ENCODE assay signal across 17 cellular contexts in genomic region chr12:13701502-13701901, GRCh38.
"Had no signal": no experiment of that assay in that cellular context is flagged by ENCODE, and none has a peak within 500 bp of the region (broad histone marks: within the 10 kb centered on the region; RNA-seq: fewer than 3 reads in every experiment).

No MANE protein-coding gene starts in this region.

- H3K27me3 Mint-ChIP-seq: dendritic cell treated with granulocyte-macrophage colony-stimulating factor and Interleukin-4, amounts not matched to agents 40 ng/mL and 50 ng/mL, for 4 days had no signal

- H3K27ac ChIP-seq: colonic mucosa, esophagus muscularis mucosa, foreskin keratinocyte, gastroesophageal sphincter, heart left ventricle, hepatocyte, left lung, lower lobe of right lung had no signal

- H3K9me3 Mint-ChIP-seq: dendritic cell treated with granulocyte-macrophage colony-stimulating factor and Interleukin-4, amounts not matched to agents 40 ng/mL and 50 ng/mL, for 4 days had no signal

- H3K4me1 ChIP-seq: colonic mucosa, esophagus muscularis mucosa, foreskin keratinocyte, gastroesophageal sphincter, heart left ventricle, left lung, lower lobe of right lung had no signal

- DNase-seq: colonic mucosa; cortex of kidney; effector CD4-positive, alpha-beta T cell; effector memory CD4-positive, alpha-beta T cell; foreskin keratinocyte; heart left ventricle; hypothalamus; left cardiac atrium; left lung; left ventricle myocardium superior; lower lobe of right lung; mesendoderm; midbrain had no signal

- H3K4me3 Mint-ChIP-seq: dendritic cell treated with granulocyte-macrophage colony-stimulating factor and Interleukin-4, amounts not matched to agents 40 ng/mL and 50 ng/mL, for 4 days had no signal

- H3K36me3 ChIP-seq: colonic mucosa, esophagus muscularis mucosa, gastroesophageal sphincter, heart left ventricle, left lung, lower lobe of right lung had no signal

- H3K27ac Mint-ChIP-seq: dendritic cell treated with granulocyte-macrophage colony-stimulating factor and Interleukin-4, amounts not matched to agents 40 ng/mL and 50 ng/mL, for 4 days had no signal

- H3K9me3 ChIP-seq: colonic mucosa, esophagus muscularis mucosa, gastroesophageal sphincter, heart left ventricle, left lung, lower lobe of right lung had no signal

- H3K27me3 ChIP-seq: colonic mucosa, esophagus muscularis mucosa, foreskin keratinocyte, gastroesophageal sphincter, left lung had no signal

- ATAC-seq: foreskin keratinocyte, gastroesophageal sphincter, heart left ventricle, left cardiac atrium, left lung, left ventricle myocardium superior, lower lobe of right lung had no signal

- H3K4me3 ChIP-seq: colonic mucosa, esophagus muscularis mucosa, gastroesophageal sphincter, heart left ventricle, hepatocyte, left lung, lower lobe of right lung had no signal
